24 cellular contexts compared by ENCODE assay signal in the genomic region with DNA sequence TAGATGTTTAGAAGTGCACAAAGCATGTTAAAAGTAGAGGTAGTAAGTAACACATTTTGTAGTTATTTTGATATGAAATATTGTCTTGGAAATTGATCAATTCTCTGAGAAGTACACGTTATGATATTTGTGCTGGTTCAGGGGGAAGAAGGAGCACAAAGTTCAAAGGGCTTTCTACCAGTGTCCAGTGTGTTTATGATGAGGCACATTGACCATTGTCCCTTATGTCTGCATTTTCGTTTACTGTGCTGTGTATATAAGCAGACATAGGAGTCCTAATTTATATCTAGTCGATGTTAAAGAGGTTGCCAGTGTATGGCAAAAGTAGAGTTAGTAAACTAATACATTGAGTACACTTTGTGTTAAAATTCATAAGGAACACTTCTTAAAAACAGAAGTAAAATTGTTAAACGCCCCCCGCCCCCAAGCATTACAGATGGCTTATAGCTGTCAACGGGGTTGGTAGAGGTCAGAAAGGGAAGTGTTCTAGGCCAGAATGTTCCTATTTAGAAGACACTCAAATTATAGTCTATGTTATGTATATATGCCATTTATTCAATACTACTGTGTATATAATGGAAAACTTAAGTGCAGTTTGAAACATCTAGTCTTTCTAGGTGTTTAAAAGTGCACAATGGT. TPM values are rescaled to one million over a fixed set of nuclear protein-coding genes. Genes with fewer than 3 reads are reported as not detected.
"Had no signal": no experiment of that assay in that cellular context is flagged by ENCODE, and none has a peak within 500 bp of the region (broad histone marks: within the 10 kb centered on the region; RNA-seq: fewer than 3 reads in every experiment).

No MANE protein-coding gene starts in this region.

- ATAC-seq: activated CD4-positive, alpha-beta T cell treated with anti-CD3 and anti-CD28 coated beads for 36 hours; activated T-helper 17 cell treated with anti-CD3 and anti-CD28 coated beads, Interleukin-2, amount 50 U/mL, for 72 hours; T-cell had no signal

- H3K27ac ChIP-seq: VCaP had no signal

- DNase-seq: activated CD4-positive, alpha-beta memory T cell treated with anti-CD3 and anti-CD28 coated beads, Interleukin-2, amount 10 ng/mL, durations not matched to agents 7 days and 5 days; activated CD4-positive, alpha-beta T cell treated with anti-CD3 and anti-CD28 coated beads for 36 hours; activated CD4-positive, alpha-beta T cell treated with anti-CD3 and anti-CD28 coated beads, Interleukin-2, amount 50 U/mL, for 1 hour; activated gamma-delta T cell; activated naive CD4-positive, alpha-beta T cell treated with anti-CD3 and anti-CD28 coated beads for 36 hours; activated T-cell treated with anti-CD3 and anti-CD28 coated beads for 4 hours; activated T-cell treated with anti-CD3 and anti-CD28 coated beads, Interleukin-2, amount 50 U/mL, for 48 hours; amygdala; cortex of kidney; NCI-H1048; NCI-H146; NCI-H187 treated with DMSO at 0.1 percent for 48 hours; NCI-H2081 treated with DMSO at 0.1 percent for 48 hours; NCI-H446; NCI-H524; SIG-M5; T-cell; T-helper 2 cell; T1000 had no signal

- FAIRE-seq: astrocyte had no signal

RNA-seq across cellular contexts. Expression of a gene that starts 24.7 kb away (rescaled TPM):
- total RNA-seq: activated CD4-positive, alpha-beta memory T cell treated with anti-CD3 and anti-CD28 coated beads, Interleukin-2, amount 10 ng/mL, durations not matched to agents 7 days and 5 days; activated CD4-positive, alpha-beta T cell treated with anti-CD3 and anti-CD28 coated beads for 36 hours; astrocyte; LHCN-M2; RPMI7951; T-cell had no signal
